In the genomic region with DNA sequence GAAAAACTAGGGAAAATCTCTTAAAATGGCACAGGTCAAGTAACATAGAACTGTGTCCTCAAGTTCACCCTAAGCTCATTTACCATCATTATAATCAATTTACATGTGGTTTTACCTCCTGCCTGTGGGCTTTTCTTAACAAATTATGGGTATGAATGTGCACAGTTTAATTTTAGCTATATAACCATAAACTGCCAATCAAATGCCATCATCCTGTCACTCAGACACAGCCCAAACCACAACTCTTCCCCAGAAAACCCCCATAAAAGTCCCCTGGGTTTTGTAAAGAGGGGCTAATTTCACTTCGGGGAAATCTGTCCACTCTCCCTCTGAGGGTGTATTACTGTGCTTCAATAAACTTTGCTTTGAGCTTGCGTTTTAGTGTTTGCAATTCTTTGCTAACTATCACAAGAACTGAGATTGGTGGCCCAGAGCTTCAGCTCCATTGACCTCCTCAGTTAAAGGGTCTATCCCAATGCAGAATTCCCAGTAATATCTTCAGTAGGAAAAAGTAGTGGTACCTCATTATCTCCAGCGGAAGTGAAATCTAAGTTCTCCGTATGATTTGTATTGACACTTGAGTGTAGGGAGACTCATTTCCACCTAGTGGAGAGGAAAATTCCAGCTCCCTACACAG, we compare ENCODE assay signal across 14 cellular contexts.
DNase-seq lines count a peak whose midpoint lies in the region; ATAC-seq lines count a peak whose summit lies in the region.
"Had no signal": no experiment of that assay in that cellular context is flagged by ENCODE, and none has a peak within 500 bp of the region (broad histone marks: within the 10 kb centered on the region; RNA-seq: fewer than 3 reads in every experiment).

No MANE protein-coding gene starts in this region.

- peak; percentile 3 for DNase-seq in HT-29 (ENCODE audit: low spot score)
- DNase-seq in activated naive CD4-positive, alpha-beta T cell treated with Interleukin-2 at 50 U/mL for 16 hours = no peak
- DNase-seq in DMS 273 treated with DMSO at 0.1 percent for 48 hours (lab: John Stamatoyannopoulos, UW) = no peak
- no peak for DNase-seq in NCI-H82 treated with DMSO at 0.1 percent for 48 hours (lab: John Stamatoyannopoulos, UW; ENCODE audit: unreplicated experiment)
- DNase-seq in T-helper 2 cell treated with Interferon-gamma antibody and Interleukin-4, amounts not matched to agents 5 μg/mL and 100 μg/mL, for 36 hours (ENCODE audit: low spot score) = no peak
- DNase-seq: activated CD8-positive, alpha-beta memory T cell treated with anti-CD3 and anti-CD28 coated beads, Interleukin-2, amount 50 U/mL, for 4 hours; aorta; mammary epithelial cell; NCI-H187 treated with DMSO at 0.1 percent for 48 hours; stimulated activated CD4-positive, alpha-beta T cell treated with anti-CD3 and anti-CD28 coated beads, Interleukin-2, amount 100 ng/mL, for 24 hours had no signal

- no peaks in the 10 kb centered on the region for H3K27me3 Mint-ChIP-seq in T-helper 2 cell treated with Interferon-gamma antibody and Interleukin-4, amounts not matched to agents 5 μg/mL and 100 μg/mL, for 36 hours (ENCODE audit: low read depth)

- H3K27ac Mint-ChIP-seq in T-helper 2 cell treated with Interferon-gamma antibody and Interleukin-4, amounts not matched to agents 5 μg/mL and 100 μg/mL, for 36 hours = no peak overlapping the region

- H3K4me3 Mint-ChIP-seq in T-helper 2 cell treated with Interferon-gamma antibody and Interleukin-4, amounts not matched to agents 5 μg/mL and 100 μg/mL, for 36 hours = no peak overlapping the region

- ATAC-seq in GM18517 (IDR thresholded peaks at IDR 0.05; ENCODE audit: unreplicated experiment) (peak; percentile 88), GM21390 (IDR thresholded peaks at IDR 0.05; ENCODE audit: unreplicated experiment) (peak; percentile 61), HG02973 (IDR thresholded peaks at IDR 0.05; ENCODE audit: unreplicated experiment) (peak; percentile 83)
- ATAC-seq: HepG2 had no signal

- no peaks in the 10 kb centered on the region for H3K36me3 Mint-ChIP-seq in T-helper 2 cell treated with Interferon-gamma antibody and Interleukin-4, amounts not matched to agents 5 μg/mL and 100 μg/mL, for 36 hours (ENCODE audit: low read depth)

- H3K4me1 Mint-ChIP-seq in T-helper 2 cell treated with Interferon-gamma antibody and Interleukin-4, amounts not matched to agents 5 μg/mL and 100 μg/mL, for 36 hours (ENCODE audit: low read depth) = no peaks in the 10 kb centered on the region

- peaks cover 30% of the 10 kb centered on the region for H3K9me3 Mint-ChIP-seq in T-helper 2 cell treated with Interferon-gamma antibody and Interleukin-4, amounts not matched to agents 5 μg/mL and 100 μg/mL, for 36 hours
